7 cellular contexts compared by ENCODE assay signal in the genomic region with DNA sequence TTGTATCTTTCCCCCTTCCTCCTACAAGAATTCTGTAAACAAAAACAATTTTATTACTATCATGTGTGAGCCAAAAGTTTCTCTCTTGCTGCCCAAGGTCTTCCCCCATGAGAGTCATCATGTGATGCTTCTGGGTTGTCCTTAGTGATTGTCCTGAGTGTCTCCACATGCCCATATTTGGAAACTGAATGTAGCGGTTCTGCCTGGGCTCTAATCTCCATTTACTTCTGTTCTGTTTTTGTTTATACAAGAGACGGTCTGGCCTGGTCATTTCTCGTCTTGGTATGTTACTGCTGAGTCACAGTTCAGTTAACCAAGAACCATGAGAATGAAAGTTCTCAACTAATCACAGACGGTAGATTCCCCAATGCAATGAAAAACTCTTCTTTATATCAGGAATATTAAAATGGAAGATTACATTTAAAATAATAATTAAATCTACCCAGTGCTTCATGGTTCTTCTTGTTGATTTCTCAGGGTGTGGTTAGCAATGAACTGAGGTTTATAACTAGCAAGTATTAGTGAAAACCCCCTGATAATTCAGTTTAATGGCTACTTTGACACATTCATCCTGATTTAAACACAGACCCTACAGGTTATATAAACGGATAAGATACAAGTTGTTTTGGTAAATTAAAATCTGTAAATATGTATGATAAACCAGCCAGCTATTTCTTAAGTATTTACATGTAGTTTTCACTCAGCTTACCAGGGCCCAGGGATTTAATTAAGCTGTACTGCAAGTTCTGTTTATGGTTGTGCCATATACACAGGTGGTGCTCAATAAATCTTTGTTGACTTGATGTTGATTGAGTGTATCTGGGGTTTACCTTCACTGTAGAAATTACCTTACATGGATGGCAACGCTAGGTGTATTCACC.
DNase-seq lines count a peak whose midpoint lies in the region; ATAC-seq and TF ChIP-seq lines count a peak whose summit lies in the region.

No MANE protein-coding gene starts in this region.

- intact Hi-C loops in MCF 10A (cut with micrococcal nuclease), result no loop called here

- no peaks in the 10 kb centered on the region for H3K27me3 Mint-ChIP-seq in MCF 10A (ENCODE audit: insufficient read depth, unreplicated experiment)

- H3K9me3 ChIP-seq in muscle layer of colon (ENCODE audit: low read length), result no peaks in the 10 kb centered on the region

- peaks cover 36% of the 10 kb centered on the region for H3K4me1 ChIP-seq in muscle layer of colon (ENCODE audit: insufficient read depth, low read length)

- no peak overlapping the region for H3K27ac Mint-ChIP-seq in MCF 10A (ENCODE audit: low read depth, unreplicated experiment)

- H3K27ac ChIP-seq in muscle layer of colon (ENCODE audit: low read depth, low read length), result peak overlapping the region; percentile 49

- H3K36me3 ChIP-seq in muscle layer of colon (ENCODE audit: insufficient read depth, low read length), result no peaks in the 10 kb centered on the region

- POLR2A ChIA-PET in MCF 10A (lab: Yijun Ruan, JAX), result interaction anchor here (0.7 to 1.0 kb wide), 2 partner anchors 10 to 272 kb away, joined by 3 to 4 read pairs; no protein-coding TSS in a partner anchor

- H3K4me1 Mint-ChIP-seq in MCF 10A (ENCODE audit: insufficient read depth, unreplicated experiment), result peaks cover 5% of the 10 kb centered on the region

- BruUV-seq in MCF 10A (replicated peaks; lab: Mats Ljungman, UMichigan), result no TSS peak

- H3K36me3 Mint-ChIP-seq in MCF 10A (ENCODE audit: insufficient read depth, unreplicated experiment), result no peaks in the 10 kb centered on the region

- ATAC-seq in GM19397 (IDR thresholded peaks at IDR 0.05; ENCODE audit: unreplicated experiment), result peak; percentile 32
- ATAC-seq in HG03442 (IDR thresholded peaks at IDR 0.05; ENCODE audit: unreplicated experiment), result peak; percentile 66

- no peak overlapping the region for H3K4me3 Mint-ChIP-seq in MCF 10A (ENCODE audit: unreplicated experiment)

- TF ChIP-seq CTCF in MCF 10A (IDR thresholded peaks at IDR 0.05; ENCODE audit: unreplicated experiment), result no peak

- peak; percentile 78 for DNase-seq in MCF 10A (ENCODE audit: unreplicated experiment)
- DNase-seq in NCI-H2081 treated with DMSO at 0.1 percent for 48 hours (lab: John Stamatoyannopoulos, UW), result no peak
- DNase-seq in NCI-H1048 (lab: John Stamatoyannopoulos, UW), result no peak
- no peak for DNase-seq in NCI-H1092 treated with DMSO at 0.1 percent for 48 hours (lab: John Stamatoyannopoulos, UW)

- no peak overlapping the region for H3K4me3 ChIP-seq in muscle layer of colon (ENCODE audit: low read depth in 1 of 2, low read length in 2 of 2)

- H3K9ac ChIP-seq in muscle layer of colon (ENCODE audit: low read length), result no peak overlapping the region

- CTCF ChIA-PET in MCF 10A (lab: Yijun Ruan, JAX), result interaction anchor here (0.6 kb wide), 1 partner anchor 287 kb away, joined by 3 read pairs; no protein-coding TSS in a partner anchor

- H3K9me3 Mint-ChIP-seq in MCF 10A (ENCODE audit: unreplicated experiment), result no peaks in the 10 kb centered on the region

- no peaks in the 10 kb centered on the region for H3K27me3 ChIP-seq in muscle layer of colon (ENCODE audit: control insufficient read depth in 1 of 2, insufficient read depth in 2 of 2, low read length in 2 of 2)
